In the genomic region with DNA sequence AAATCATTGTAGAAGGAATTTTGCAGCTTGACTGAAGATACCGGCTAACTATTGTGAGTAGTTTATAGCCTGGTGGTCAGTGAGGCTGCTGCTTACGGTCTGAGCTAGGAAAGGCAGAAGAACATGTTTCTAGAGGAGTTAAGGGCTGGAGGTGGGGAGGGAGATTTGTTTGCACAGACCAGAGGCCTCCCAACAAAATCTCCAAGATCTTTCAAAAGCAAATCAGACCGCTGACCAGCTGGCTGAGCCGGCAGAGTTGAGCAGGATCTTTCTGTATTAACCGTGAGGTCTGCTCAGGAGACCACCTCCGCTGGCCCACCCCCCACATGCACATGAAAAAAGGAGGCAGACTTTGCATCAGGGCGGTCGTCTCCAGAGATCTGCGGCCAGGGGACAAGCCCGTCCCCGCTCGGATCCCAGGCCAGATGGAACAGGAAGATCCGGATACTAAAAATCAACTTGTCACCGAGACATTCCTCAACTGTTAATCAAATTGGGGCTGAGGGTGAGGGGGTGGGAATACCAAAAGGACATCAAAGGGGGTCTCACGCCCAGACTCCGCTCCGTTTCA, we compare ENCODE assay signal across 20 cellular contexts.
A peak's percentile ranks its signal among the peaks of the same experiment; 100 is the strongest.
DNase-seq lines count a peak whose midpoint lies in the region; ATAC-seq and TF ChIP-seq lines count a peak whose summit lies in the region.
"Had no signal": no experiment of that assay in that cellular context is flagged by ENCODE, and none has a peak within 500 bp of the region (broad histone marks: within the 10 kb centered on the region; RNA-seq: fewer than 3 reads in every experiment).

No MANE protein-coding gene starts in this region.

- no peaks in the 10 kb centered on the region for H3K36me3 ChIP-seq in HUES48 (ENCODE audit: control insufficient read depth, insufficient read depth, low read length)
- no peaks in the 10 kb centered on the region for H3K36me3 ChIP-seq in smooth muscle cell (ENCODE audit: low read depth)
- H3K36me3 ChIP-seq: cardiac muscle cell had no signal

- H3K4me2 ChIP-seq in smooth muscle cell: peak overlapping the region; percentile 63

- H3F3A ChIP-seq in smooth muscle cell (ENCODE audit: low read depth): no peaks in the 10 kb centered on the region

- H3K9me3 ChIP-seq in HUES48 (ENCODE audit: control insufficient read depth, insufficient read depth, low read length) (no peaks in the 10 kb centered on the region), smooth muscle cell (replicated peaks; ENCODE audit: low read depth) (no peaks in the 10 kb centered on the region)

- no peak for TF ChIP-seq CTCF in smooth muscle cell (IDR thresholded peaks at IDR 0.05; ENCODE audit: borderline replicate concordance, insufficient read depth, poor library complexity, severe bottlenecking)

- 18% methylated on average over 17 of the region's 17 CpGs for WGBS in smooth muscle cell (ENCODE audit: low lambda C conversion rate)

- ATAC-seq in GM18858 (IDR thresholded peaks at IDR 0.05; ENCODE audit: unreplicated experiment): no peak
- ATAC-seq: activated T-cell treated with anti-CD3 and anti-CD28 coated beads, Interleukin-2, amount 50 U/mL, for 72 hours had no signal

- H3K79me2 ChIP-seq in smooth muscle cell (ENCODE audit: low read depth): no peaks in the 10 kb centered on the region

- no peaks in the 10 kb centered on the region for H4K20me1 ChIP-seq in smooth muscle cell (ENCODE audit: low read depth)

- no peak for DNase-seq in smooth muscle cell (lab: John Stamatoyannopoulos, UW; ENCODE audit: unreplicated experiment)
- no peak for DNase-seq in SIG-M5 treated with dmso at 0.1 percent for 504 hours (lab: John Stamatoyannopoulos, UW; ENCODE audit: unreplicated experiment)
- DNase-seq in DMS79 (lab: John Stamatoyannopoulos, UW): no peak
- DNase-seq: activated naive CD4-positive, alpha-beta T cell treated with anti-CD3 and anti-CD28 coated beads for 36 hours; activated T-cell treated with anti-CD3 and anti-CD28 coated beads, Interleukin-2, amount 50 U/mL, for 72 hours; amniotic stem cell; erythroblast; foreskin melanocyte; hypothalamus; KG1; kidney glomerular epithelial cell; mesenchymal stem cell; NCI-H1694; NCI-H526; SW 1271 had no signal

- H2AFZ ChIP-seq in smooth muscle cell (ENCODE audit: low read depth): peak overlapping the region; percentile 58

- H3K4me3 ChIP-seq in HUES48 (ENCODE audit: low read depth, low read length): no peak overlapping the region
- H3K4me3 ChIP-seq in smooth muscle cell: no peak overlapping the region
- H3K4me3 ChIP-seq: cardiac muscle cell had no signal

- peak overlapping the region; percentile 60 for H3K27ac ChIP-seq in HUES48 (ENCODE audit: low read depth, low read length)
- H3K27ac ChIP-seq in cingulate gyrus (ENCODE audit: low read depth, low read length): peak overlapping the region; percentile 79
- peak overlapping the region; percentile 8 for H3K27ac ChIP-seq in layer of hippocampus (ENCODE audit: low read depth, low read length)
- no peak overlapping the region for H3K27ac ChIP-seq in smooth muscle cell (ENCODE audit: low read depth)
- H3K27ac ChIP-seq: cardiac muscle cell had no signal

- H3K4me1 ChIP-seq in HUES48 (ENCODE audit: control insufficient read depth, insufficient read depth, low read length): peaks cover 37% of the 10 kb centered on the region
- H3K4me1 ChIP-seq in smooth muscle cell (ENCODE audit: low read depth): no peaks in the 10 kb centered on the region

- H3K9ac ChIP-seq in HUES48 (ENCODE audit: low read depth, low read length) (no peak overlapping the region), smooth muscle cell (ENCODE audit: low read depth) (no peak overlapping the region)

- H3K27me3 ChIP-seq in HUES48 (ENCODE audit: control insufficient read depth, insufficient read depth, low read length) (no peaks in the 10 kb centered on the region), layer of hippocampus (ENCODE audit: control insufficient read depth, insufficient read depth, low read length) (no peaks in the 10 kb centered on the region), smooth muscle cell (ENCODE audit: low read depth) (no peaks in the 10 kb centered on the region)
